2 cellular contexts compared by ENCODE assay signal in the genomic region with DNA sequence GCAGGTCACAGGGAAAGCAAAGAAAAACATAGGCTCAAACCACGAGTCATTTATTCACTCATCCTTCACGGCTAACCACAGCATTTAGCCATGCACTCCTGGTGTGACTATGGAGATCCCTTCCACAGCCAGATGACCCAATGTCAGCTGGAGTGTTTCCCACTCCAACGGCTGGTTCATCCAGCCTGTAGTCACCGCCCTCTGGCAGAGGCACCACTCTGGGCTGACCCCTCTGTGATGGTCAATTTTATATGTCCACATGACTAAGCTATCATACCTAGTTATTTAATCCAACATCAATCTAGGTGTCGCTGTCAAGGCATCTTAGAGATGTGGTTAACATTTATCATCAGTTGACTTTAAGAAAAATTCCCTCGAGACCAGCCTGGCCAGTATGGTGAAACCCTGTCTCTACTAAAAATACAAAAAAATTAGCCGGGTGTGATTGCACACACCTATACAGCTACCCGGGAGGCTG.
TF ChIP-seq lines count a peak whose summit lies in the region.

No MANE protein-coding gene starts in this region.

TF ChIP-seq in IMR-90, 13 proteins besides CTCF, POLR2A, EP300 and RAD21:
- TF ChIP-seq RCOR1 (IDR thresholded peaks at IDR 0.05; ENCODE audit: insufficient replicate concordance, low read length) = peak; percentile 43
- TF ChIP-seq, protein P1, sequence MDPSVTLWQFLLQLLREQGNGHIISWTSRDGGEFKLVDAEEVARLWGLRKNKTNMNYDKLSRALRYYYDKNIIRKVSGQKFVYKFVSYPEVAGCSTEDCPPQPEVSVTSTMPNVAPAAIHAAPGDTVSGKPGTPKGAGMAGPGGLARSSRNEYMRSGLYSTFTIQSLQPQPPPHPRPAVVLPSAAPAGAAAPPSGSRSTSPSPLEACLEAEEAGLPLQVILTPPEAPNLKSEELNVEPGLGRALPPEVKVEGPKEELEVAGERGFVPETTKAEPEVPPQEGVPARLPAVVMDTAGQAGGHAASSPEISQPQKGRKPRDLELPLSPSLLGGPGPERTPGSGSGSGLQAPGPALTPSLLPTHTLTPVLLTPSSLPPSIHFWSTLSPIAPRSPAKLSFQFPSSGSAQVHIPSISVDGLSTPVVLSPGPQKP (IDR thresholded peaks at IDR 0.05; ENCODE audit: borderline replicate concordance, low read depth, low read length) = no peak

TF ChIP-seq in K562, 482 proteins besides CTCF, POLR2A, EP300 and RAD21:
- TF ChIP-seq CBFA2T2 (conservative IDR thresholded peaks at IDR 0.05) = no peak
- peak; percentile 8 for TF ChIP-seq HNRNPLL (IDR thresholded peaks at IDR 0.05; ENCODE audit: low read depth, low read length, poor library complexity, severe bottlenecking)
- TF ChIP-seq, protein P2, sequence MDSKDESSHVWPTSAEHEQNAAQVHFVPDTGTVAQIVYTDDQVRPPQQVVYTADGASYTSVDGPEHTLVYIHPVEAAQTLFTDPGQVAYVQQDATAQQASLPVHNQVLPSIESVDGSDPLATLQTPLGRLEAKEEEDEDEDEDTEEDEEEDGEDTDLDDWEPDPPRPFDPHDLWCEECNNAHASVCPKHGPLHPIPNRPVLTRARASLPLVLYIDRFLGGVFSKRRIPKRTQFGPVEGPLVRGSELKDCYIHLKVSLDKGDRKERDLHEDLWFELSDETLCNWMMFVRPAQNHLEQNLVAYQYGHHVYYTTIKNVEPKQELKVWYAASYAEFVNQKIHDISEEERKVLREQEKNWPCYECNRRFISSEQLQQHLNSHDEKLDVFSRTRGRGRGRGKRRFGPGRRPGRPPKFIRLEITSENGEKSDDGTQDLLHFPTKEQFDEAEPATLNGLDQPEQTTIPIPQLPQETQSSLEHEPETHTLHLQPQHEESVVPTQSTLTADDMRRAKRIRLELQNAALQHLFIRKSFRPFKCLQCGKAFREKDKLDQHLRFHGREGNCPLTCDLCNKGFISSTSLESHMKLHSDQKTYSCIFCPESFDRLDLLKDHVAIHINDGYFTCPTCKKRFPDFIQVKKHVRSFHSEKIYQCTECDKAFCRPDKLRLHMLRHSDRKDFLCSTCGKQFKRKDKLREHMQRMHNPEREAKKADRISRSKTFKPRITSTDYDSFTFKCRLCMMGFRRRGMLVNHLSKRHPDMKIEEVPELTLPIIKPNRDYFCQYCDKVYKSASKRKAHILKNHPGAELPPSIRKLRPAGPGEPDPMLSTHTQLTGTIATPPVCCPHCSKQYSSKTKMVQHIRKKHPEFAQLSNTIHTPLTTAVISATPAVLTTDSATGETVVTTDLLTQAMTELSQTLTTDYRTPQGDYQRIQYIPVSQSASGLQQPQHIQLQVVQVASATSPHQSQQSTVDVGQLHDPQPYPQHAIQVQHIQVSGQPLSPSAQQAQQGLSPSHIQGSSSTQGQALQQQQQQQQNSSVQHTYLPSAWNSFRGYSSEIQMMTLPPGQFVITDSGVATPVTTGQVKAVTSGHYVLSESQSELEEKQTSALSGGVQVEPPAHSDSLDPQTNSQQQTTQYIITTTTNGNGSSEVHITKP (IDR thresholded peaks at IDR 0.05; ENCODE audit: partially characterized antibody) = no peak
- TF ChIP-seq ZKSCAN1 (IDR thresholded peaks at IDR 0.05; ENCODE audit: low read depth, low read length) = 0 out of 2 replicates have a peak, but pooled peaks have one; percentile 18
- TF ChIP-seq ZNF3 (CRISPR knock-in tag; IDR thresholded peaks at IDR 0.05) = no peak
- TF ChIP-seq FOXJ2 (tag; IDR thresholded peaks at IDR 0.05) = no peak
TF ChIP-seq in K562: peak in this region for 2.
